ENCODE assay signal across 9 cellular contexts in genomic region chr4:10007436-10007740, GRCh38. TPM values are rescaled to one million over a fixed set of nuclear protein-coding genes. Genes with fewer than 3 reads are reported as not detected.
DNase-seq lines count a peak whose midpoint lies in the region; ATAC-seq, FAIRE-seq and TF ChIP-seq lines count a peak whose summit lies in the region.
"Had no signal": no experiment of that assay in that cellular context is flagged by ENCODE, and none has a peak within 500 bp of the region (broad histone marks: within the 10 kb centered on the region; RNA-seq: fewer than 3 reads in every experiment).

No MANE protein-coding gene starts in this region.

- POLR2A ChIA-PET in CD4-positive, alpha-beta memory T cell (lab: Charles Lee; ENCODE audit: partially characterized antibody) = no interaction called here

- no peaks in the 10 kb centered on the region for H3K27me3 Mint-ChIP-seq in CD4-positive, alpha-beta memory T cell
- H3K27me3 Mint-ChIP-seq in T-helper 2 cell treated with Interferon-gamma antibody and Interleukin-4, amounts not matched to agents 5 μg/mL and 100 μg/mL, for 36 hours (ENCODE audit: low read depth) = no peaks in the 10 kb centered on the region

- H3K27ac Mint-ChIP-seq in CD4-positive, alpha-beta memory T cell = no peak overlapping the region
- H3K27ac Mint-ChIP-seq in T-helper 2 cell treated with Interferon-gamma antibody and Interleukin-4, amounts not matched to agents 5 μg/mL and 100 μg/mL, for 36 hours = no peak overlapping the region

- no peaks in the 10 kb centered on the region for H3K36me3 Mint-ChIP-seq in CD4-positive, alpha-beta memory T cell
- H3K36me3 Mint-ChIP-seq in T-helper 2 cell treated with Interferon-gamma antibody and Interleukin-4, amounts not matched to agents 5 μg/mL and 100 μg/mL, for 36 hours (ENCODE audit: low read depth) = no peaks in the 10 kb centered on the region

- H3K27ac ChIP-seq in layer of hippocampus (ENCODE audit: low read depth, low read length) = peak overlapping the region; percentile 5
- no peak overlapping the region for H3K27ac ChIP-seq in CD4-positive, alpha-beta memory T cell (ENCODE audit: low read depth, low read length)

- DNase-seq in GM13976 (ENCODE audit: low spot score) = peak; percentile 66
- DNase-seq in CD4-positive, alpha-beta memory T cell = no peak
- DNase-seq in D721Med (ENCODE audit: insufficient read length, low spot score) = no peak
- DNase-seq in T-helper 2 cell treated with Interferon-gamma antibody and Interleukin-4, amounts not matched to agents 5 μg/mL and 100 μg/mL, for 36 hours (ENCODE audit: low spot score) = no peak
- DNase-seq in NCI-H2171 treated with DMSO at 0.1 percent for 48 hours (lab: John Stamatoyannopoulos, UW) = no peak
- DNase-seq: NCI-H2171 had no signal

- no peaks in the 10 kb centered on the region for H3K4me1 ChIP-seq in CD4-positive, alpha-beta memory T cell (ENCODE audit: insufficient read depth, low read length)

- FAIRE-seq in D721Med (lab: Jason Lieb, UNC) = no peak

- in situ Hi-C loops in GM13976 (cut with MboI; ENCODE audit: low sequenced_read_pairs, unreplicated experiment) = no loop called here

- H3K9me3 ChIP-seq in CD4-positive, alpha-beta memory T cell (ENCODE audit: control insufficient read depth in 1 of 2, low read length in 2 of 2) = no peaks in the 10 kb centered on the region

- ATAC-seq in GM21367 (IDR thresholded peaks at IDR 0.05; ENCODE audit: unreplicated experiment) (peak; percentile 41), HG03196 (IDR thresholded peaks at IDR 0.05; ENCODE audit: unreplicated experiment) (peak; percentile 28)

- H3K36me3 ChIP-seq in CD4-positive, alpha-beta memory T cell (ENCODE audit: insufficient read depth, low read length) = no peaks in the 10 kb centered on the region

- no peak overlapping the region for H3K4me3 Mint-ChIP-seq in CD4-positive, alpha-beta memory T cell
- no peak overlapping the region for H3K4me3 Mint-ChIP-seq in T-helper 2 cell treated with Interferon-gamma antibody and Interleukin-4, amounts not matched to agents 5 μg/mL and 100 μg/mL, for 36 hours

- H3K4me3 ChIP-seq in CD4-positive, alpha-beta memory T cell (ENCODE audit: low read length in 2 of 2) = no peak overlapping the region

- CTCF ChIA-PET in CD4-positive, alpha-beta memory T cell (lab: Charles Lee; ENCODE audit: partially characterized antibody) = interaction anchor here (1.5 kb wide), 1 partner anchor 10 kb away, joined by 4 read pairs; no protein-coding TSS in a partner anchor

- peaks cover 0 to 1% (median 0%) of the 10 kb centered on the region in 8 donors for H3K9me3 Mint-ChIP-seq in CD4-positive, alpha-beta memory T cell
- H3K9me3 Mint-ChIP-seq in T-helper 2 cell treated with Interferon-gamma antibody and Interleukin-4, amounts not matched to agents 5 μg/mL and 100 μg/mL, for 36 hours = no peaks in the 10 kb centered on the region

- H3K4me1 Mint-ChIP-seq in CD4-positive, alpha-beta memory T cell = no peaks in the 10 kb centered on the region
- H3K4me1 Mint-ChIP-seq in T-helper 2 cell treated with Interferon-gamma antibody and Interleukin-4, amounts not matched to agents 5 μg/mL and 100 μg/mL, for 36 hours (ENCODE audit: low read depth) = peaks cover 30% of the 10 kb centered on the region

- no peaks in the 10 kb centered on the region for H3K27me3 ChIP-seq in layer of hippocampus (ENCODE audit: control insufficient read depth, insufficient read depth, low read length)
- no peaks in the 10 kb centered on the region for H3K27me3 ChIP-seq in CD4-positive, alpha-beta memory T cell (ENCODE audit: insufficient read depth, low read length)

- intact Hi-C loops in CD4-positive, alpha-beta memory T cell (cut with micrococcal nuclease) = no loop called here

- TF ChIP-seq CTCF in GM13976 (IDR thresholded peaks at IDR 0.05; ENCODE audit: borderline replicate concordance, control extremely low read depth, extremely low read depth, insufficient read depth, missing control alignments) = no peak
- TF ChIP-seq CTCF in D721Med (IDR thresholded peaks at IDR 0.05; ENCODE audit: insufficient read depth, missing control alignments) = no peak

RNA-seq across cellular contexts. Expression of gene SLC2A9, which starts 13.9 kb away (rescaled TPM):
- total RNA-seq in CD4-positive, alpha-beta memory T cell = 1 to 10 TPM; 2.0 to 2.4 TPM
- polyA plus RNA-seq in CD4-positive, alpha-beta memory T cell = 1 to 10 TPM in 1 of 2 donors, under 1 TPM in 1; 0.43 to 1.4 TPM
